ENCODE assay signal across 10 cellular contexts in genomic region chr2:233424028-233424951, GRCh38.
A peak's percentile ranks its signal among the peaks of the same experiment; 100 is the strongest.
DNase-seq lines count a peak whose midpoint lies in the region; ATAC-seq, FAIRE-seq and TF ChIP-seq lines count a peak whose summit lies in the region.
"Had no signal": no experiment of that assay in that cellular context is flagged by ENCODE, and none has a peak within 500 bp of the region (broad histone marks: within the 10 kb centered on the region; RNA-seq: fewer than 3 reads in every experiment).

No MANE protein-coding gene starts in this region.

- DNase-seq in activated naive CD4-positive, alpha-beta T cell treated with anti-CD3 and anti-CD28 coated beads, Interleukin-2, amount 50 U/mL, for 72 hours (ENCODE audit: low spot score in 2 of 2) = no peak
- DNase-seq in activated naive CD4-positive, alpha-beta T cell treated with anti-CD3 and anti-CD28 coated beads, Interleukin-2, amount 50 U/mL, for 16 hours = no peak
- peak; percentile 46 for DNase-seq in bronchial epithelial cell (ENCODE audit: low read depth)
- DNase-seq in right lobe of liver = no peak
- peak; percentile 76 for DNase-seq in upper lobe of right lung
- DNase-seq in stimulated activated CD4-positive, alpha-beta T cell treated with anti-CD3 and anti-CD28 coated beads, Interleukin-1b, Interleukin-23, amount 100 ng/mL, for 48 hours = no peak
- no peak for DNase-seq in HuH-7.5 (ENCODE audit: low spot score)
- DNase-seq in activated CD4-positive, alpha-beta T cell treated with anti-CD3 and anti-CD28 coated beads for 4 hours = no peak
- DNase-seq: NCI-H1436 treated with DMSO at 0.1 percent for 48 hours; stimulated activated CD4-positive, alpha-beta T cell treated with anti-CD3 and anti-CD28 coated beads, Interleukin-12 subunit alpha, Interleukin-12 subunit beta, amount 100 ng/mL, for 4 hours had no signal

- no peak for ATAC-seq in activated naive CD4-positive, alpha-beta T cell treated with anti-CD3 and anti-CD28 coated beads, Interleukin-2, amount 50 U/mL, for 72 hours
- ATAC-seq in right lobe of liver (peak in 3 of 4 donors; percentile 29 to 44 (median 30)), upper lobe of right lung (peak; percentile 53)

- peaks cover 0 to 11% of the 10 kb centered on the region in 2 donors for H3K9me3 Mint-ChIP-seq in activated naive CD4-positive, alpha-beta T cell treated with anti-CD3 and anti-CD28 coated beads, Interleukin-2, amount 50 U/mL, for 72 hours

- H3K9me3 ChIP-seq in right lobe of liver (no peaks in the 10 kb centered on the region), upper lobe of right lung (no peaks in the 10 kb centered on the region)

- H3K4me3 ChIP-seq in bronchial epithelial cell (ENCODE audit: low read depth, low read length) (no peak overlapping the region), right lobe of liver (no peak overlapping the region), upper lobe of right lung (no peak overlapping the region)

- FAIRE-seq in bronchial epithelial cell (lab: Jason Lieb, UNC) = no peak

- TF ChIP-seq POLR2A in right lobe of liver (IDR thresholded peaks at IDR 0.05) = no peak

- TF ChIP-seq CTCF in bronchial epithelial cell (IDR thresholded peaks at IDR 0.05; ENCODE audit: insufficient read depth, low read length, severe bottlenecking) (no peak), right lobe of liver (IDR thresholded peaks at IDR 0.05) (no peak), upper lobe of right lung (IDR thresholded peaks at IDR 0.05) (no peak)

- 84% methylated on average over 13 of the region's 22 CpGs for WGBS in right lobe of liver (ENCODE audit: insufficient coverage, low coverage, low lambda C conversion rate, missing lambda C conversion rate)

- no peaks in the 10 kb centered on the region for H3K36me3 ChIP-seq in bronchial epithelial cell (ENCODE audit: control insufficient read depth, insufficient read depth, low read length)
- H3K36me3 ChIP-seq in right lobe of liver = no peaks in the 10 kb centered on the region
- H3K36me3 ChIP-seq in upper lobe of right lung = no peaks in the 10 kb centered on the region

- H3K27ac Mint-ChIP-seq in activated naive CD4-positive, alpha-beta T cell treated with anti-CD3 and anti-CD28 coated beads, Interleukin-2, amount 50 U/mL, for 72 hours = peak overlapping the region; percentile 44 to 91

- peaks cover 12 to 51% of the 10 kb centered on the region in 2 donors for H3K36me3 Mint-ChIP-seq in activated naive CD4-positive, alpha-beta T cell treated with anti-CD3 and anti-CD28 coated beads, Interleukin-2, amount 50 U/mL, for 72 hours

- intact Hi-C loops in right lobe of liver (cut with DNase I) (no loop called here), upper lobe of right lung (cut with DNase I) (no loop called here)

- H3K27me3 ChIP-seq in bronchial epithelial cell (ENCODE audit: control insufficient read depth, insufficient read depth, low read length) (no peaks in the 10 kb centered on the region), right lobe of liver (no peaks in the 10 kb centered on the region), upper lobe of right lung (no peaks in the 10 kb centered on the region)

- H3K4me1 ChIP-seq in right lobe of liver (no peaks in the 10 kb centered on the region), upper lobe of right lung (peaks cover 29% of the 10 kb centered on the region)

- no peak overlapping the region for H3K27ac ChIP-seq in right lobe of liver
- H3K27ac ChIP-seq in upper lobe of right lung = peak overlapping the region; percentile 70

Comparison
In these comparisons a context has a peak if more than half of its experiments do, and no peak if none do; other contexts are left out.
1. ATAC-seq: peak in right lobe of liver (3 of 4) and upper lobe of right lung (single experiment); none in activated naive CD4-positive, alpha-beta T cell treated with anti-CD3 and anti-CD28 coated beads, Interleukin-2, amount 50 U/mL, for 72 hours (0 of 2).
2. DNase-seq: peak in bronchial epithelial cell (single experiment) and upper lobe of right lung (single experiment); none in activated naive CD4-positive, alpha-beta T cell treated with anti-CD3 and anti-CD28 coated beads, Interleukin-2, amount 50 U/mL, for 72 hours (0 of 2), activated naive CD4-positive, alpha-beta T cell treated with anti-CD3 and anti-CD28 coated beads, Interleukin-2, amount 50 U/mL, for 16 hours (single experiment), right lobe of liver (0 of 3), stimulated activated CD4-positive, alpha-beta T cell treated with anti-CD3 and anti-CD28 coated beads, Interleukin-1b, Interleukin-23, amount 100 ng/mL, for 48 hours (single experiment), HuH-7.5 (single experiment) and activated CD4-positive, alpha-beta T cell treated with anti-CD3 and anti-CD28 coated beads for 4 hours (0 of 2).